ENCODE assay signal across 16 cellular contexts in the genomic region with DNA sequence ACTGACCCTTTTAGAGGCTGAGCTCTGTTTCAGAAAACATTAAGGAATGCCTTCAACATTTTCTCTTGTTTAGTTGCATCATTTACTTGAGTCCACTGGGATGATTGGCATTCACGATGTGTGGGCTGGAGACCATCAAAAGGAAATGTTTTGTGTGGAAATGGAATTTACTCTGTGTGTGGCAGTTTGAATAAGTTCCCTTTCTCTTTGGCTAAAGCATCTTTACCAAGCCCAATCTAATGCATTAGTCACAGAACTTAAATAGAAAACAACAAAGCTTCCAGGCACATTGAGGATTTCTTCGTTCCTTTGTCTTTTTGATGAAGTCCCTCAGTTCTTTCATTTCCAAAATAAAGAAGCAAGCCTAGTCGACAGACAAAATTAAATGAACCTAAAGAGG.
DNase-seq lines count a peak whose midpoint lies in the region; ATAC-seq and TF ChIP-seq lines count a peak whose summit lies in the region.
"Had no signal": no experiment of that assay in that cellular context is flagged by ENCODE, and none has a peak within 500 bp of the region (broad histone marks: within the 10 kb centered on the region; RNA-seq: fewer than 3 reads in every experiment).

No MANE protein-coding gene starts in this region.

- H3K79me2 ChIP-seq in SK-N-SH (ENCODE audit: insufficient read depth): no peaks in the 10 kb centered on the region
- H3K79me2 ChIP-seq: hepatocyte had no signal

- H3K4me3 ChIP-seq in SK-N-SH (ENCODE audit: low read depth in 2 of 2, low read length in 1 of 2): no peak overlapping the region
- H3K4me3 ChIP-seq in iPS-18a (ENCODE audit: low read length): peak overlapping the region; percentile 34
- peak overlapping the region; percentile 19 for H3K4me3 ChIP-seq in thoracic aorta
- H3K4me3 ChIP-seq: hepatocyte, transverse colon had no signal

- peaks cover 0 to 10% of the 10 kb centered on the region in 2 experiments; a peak in 1 of 4 replicates for H3K4me1 ChIP-seq in SK-N-SH (ENCODE audit: control insufficient read depth in 1 of 2, insufficient read depth in 2 of 2, low read depth in 1 of 2, low read length in 1 of 2)
- H3K4me1 ChIP-seq in iPS-18a (ENCODE audit: control insufficient read depth, low read depth, low read length): peaks cover 24% of the 10 kb centered on the region
- peaks cover 7 to 29% of the 10 kb centered on the region in 2 donors for H3K4me1 ChIP-seq in thoracic aorta (ENCODE audit: control insufficient read depth in 1 of 2, low read depth in 2 of 2)

- no peak overlapping the region for H3K4me3 Mint-ChIP-seq in chondrocyte (ENCODE audit: unreplicated experiment)
- H3K4me3 Mint-ChIP-seq: activated CD4-positive, alpha-beta memory T cell treated with anti-CD3 and anti-CD28 coated beads, Interleukin-2, amount 10 ng/mL, durations not matched to agents 7 days and 5 days; naive B cell had no signal

- no peak for TF ChIP-seq RAD21 in SK-N-SH (IDR thresholded peaks at IDR 0.05; ENCODE audit: low read length)

- H3F3A ChIP-seq in SK-N-SH (replicated peaks; ENCODE audit: insufficient read depth): peaks cover 5% of the 10 kb centered on the region

- H3K4me1 Mint-ChIP-seq in chondrocyte (ENCODE audit: low read depth): peaks cover 40% of the 10 kb centered on the region
- H3K4me1 Mint-ChIP-seq: activated CD4-positive, alpha-beta memory T cell treated with anti-CD3 and anti-CD28 coated beads, Interleukin-2, amount 10 ng/mL, durations not matched to agents 7 days and 5 days; naive B cell had no signal

- 77% methylated on average over 3 of the region's 3 CpGs for WGBS in SK-N-SH (ENCODE audit: low lambda C conversion rate)

- H3K36me3 ChIP-seq in SK-N-SH (replicated peaks in 1 of 2; ENCODE audit: control insufficient read depth in 1 of 2, insufficient read depth in 2 of 2, low read length in 1 of 2) (peaks cover 0 to 12% of the 10 kb centered on the region in 2 experiments), iPS-18a (ENCODE audit: control insufficient read depth, low read depth, low read length) (peaks cover 3% of the 10 kb centered on the region), thoracic aorta (no peaks in the 10 kb centered on the region)
- H3K36me3 ChIP-seq: transverse colon had no signal

- no peaks in the 10 kb centered on the region for H3K27me3 ChIP-seq in SK-N-SH (ENCODE audit: insufficient read depth)
- no peaks in the 10 kb centered on the region for H3K27me3 ChIP-seq in iPS-18a (ENCODE audit: control insufficient read depth, insufficient read depth, low read length)
- H3K27me3 ChIP-seq in thoracic aorta (replicated peaks; ENCODE audit: insufficient read depth): no peaks in the 10 kb centered on the region
- H3K27me3 ChIP-seq: hepatocyte, transverse colon had no signal

- CTCF ChIA-PET in SK-N-SH (lab: Yijun Ruan, JAX): no interaction called here

- no peak for TF ChIP-seq CTCF in SK-N-SH (IDR thresholded peaks at IDR 0.05)
- no peak for TF ChIP-seq CTCF in chondrocyte (IDR thresholded peaks at IDR 0.05)
- TF ChIP-seq CTCF in thoracic aorta (IDR thresholded peaks at IDR 0.05): no peak

- H3K9ac ChIP-seq in SK-N-SH (no peak overlapping the region), iPS-18a (ENCODE audit: low read length) (no peak overlapping the region)

- H2AFZ ChIP-seq in SK-N-SH (ENCODE audit: low read depth): no peak overlapping the region
- H2AFZ ChIP-seq: hepatocyte had no signal

- no peak overlapping the region for H3K27ac ChIP-seq in SK-N-SH (ENCODE audit: low read depth in 2 of 2, low read length in 1 of 2)
- peak overlapping the region; percentile 82 for H3K27ac ChIP-seq in iPS-18a (ENCODE audit: low read length)
- H3K27ac ChIP-seq in thoracic aorta: peak overlapping the region; percentile 51 to 57
- H3K27ac ChIP-seq: 22Rv1, hepatocyte, transverse colon had no signal

- H3K4me2 ChIP-seq in SK-N-SH: no peak overlapping the region
- H3K4me2 ChIP-seq: hepatocyte had no signal

- H3K27ac Mint-ChIP-seq in chondrocyte (ENCODE audit: unreplicated experiment): peak overlapping the region; percentile 82
- H3K27ac Mint-ChIP-seq: activated CD4-positive, alpha-beta memory T cell treated with anti-CD3 and anti-CD28 coated beads, Interleukin-2, amount 10 ng/mL, durations not matched to agents 7 days and 5 days; naive B cell had no signal

- H3K27me3 Mint-ChIP-seq in chondrocyte (ENCODE audit: low read depth): no peaks in the 10 kb centered on the region

- no peaks in the 10 kb centered on the region for H4K20me1 ChIP-seq in SK-N-SH (ENCODE audit: insufficient read depth)

- H3K9me3 ChIP-seq in SK-N-SH: no peaks in the 10 kb centered on the region
- peaks cover 10% of the 10 kb centered on the region for H3K9me3 ChIP-seq in iPS-18a (ENCODE audit: control insufficient read depth, low read depth, low read length)
- no peaks in the 10 kb centered on the region for H3K9me3 ChIP-seq in thoracic aorta

- peaks cover 10% of the 10 kb centered on the region for H3K9me3 Mint-ChIP-seq in chondrocyte (ENCODE audit: low read depth)
- H3K9me3 Mint-ChIP-seq: activated CD4-positive, alpha-beta memory T cell treated with anti-CD3 and anti-CD28 coated beads, Interleukin-2, amount 10 ng/mL, durations not matched to agents 7 days and 5 days had no signal

- no peak for TF ChIP-seq EP300 in SK-N-SH (IDR thresholded peaks at IDR 0.05; ENCODE audit: borderline replicate concordance in 1 of 2, low read depth in 1 of 2, low read length in 1 of 2)

- H3K9me2 ChIP-seq in SK-N-SH: no peaks in the 10 kb centered on the region

- H3K36me3 Mint-ChIP-seq in chondrocyte (ENCODE audit: low read depth): peaks cover 3% of the 10 kb centered on the region
- H3K36me3 Mint-ChIP-seq: naive B cell had no signal

- POLR2A ChIA-PET in SK-N-SH (lab: Yijun Ruan, JAX): no interaction called here

- DNase-seq in SK-N-SH (no peak), chondrocyte (ENCODE audit: low spot score) (no peak), thoracic aorta (ENCODE audit: low spot score) (no peak), NAMALWA (ENCODE audit: low spot score) (no peak), SIG-M5 (lab: John Stamatoyannopoulos, UW) (no peak)
- DNase-seq in NK-92 treated with Interleukin-12 subunit alpha and Interleukin-12 subunit beta, amount 100 ng/mL, for 24 hours (lab: John Stamatoyannopoulos, UW): no peak
- DNase-seq: activated CD4-positive, alpha-beta memory T cell treated with anti-CD3 and anti-CD28 coated beads, Interleukin-2, amount 10 ng/mL, durations not matched to agents 7 days and 5 days; DND-41; naive B cell; NCI-H2171 treated with DMSO at 0.1 percent for 48 hours; T-helper 2 cell; transverse colon had no signal

- ATAC-seq in SK-N-SH treated with all-trans-retinoic acid at 6 μM for 48 hours (no peak; the same call in 2 of the 3 replicates), thoracic aorta (ENCODE audit: insufficient number of reproducible peaks, low FRiP score, low read depth) (no peak)

TF ChIP-seq in SK-N-SH, 30 proteins besides CTCF, POLR2A, EP300 and RAD21:
- TF ChIP-seq, protein P1, sequence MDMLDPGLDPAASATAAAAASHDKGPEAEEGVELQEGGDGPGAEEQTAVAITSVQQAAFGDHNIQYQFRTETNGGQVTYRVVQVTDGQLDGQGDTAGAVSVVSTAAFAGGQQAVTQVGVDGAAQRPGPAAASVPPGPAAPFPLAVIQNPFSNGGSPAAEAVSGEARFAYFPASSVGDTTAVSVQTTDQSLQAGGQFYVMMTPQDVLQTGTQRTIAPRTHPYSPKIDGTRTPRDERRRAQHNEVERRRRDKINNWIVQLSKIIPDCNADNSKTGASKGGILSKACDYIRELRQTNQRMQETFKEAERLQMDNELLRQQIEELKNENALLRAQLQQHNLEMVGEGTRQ (IDR thresholded peaks at IDR 0.05; ENCODE audit: borderline replicate concordance, low read depth, low read length): no peak
- no peak for TF ChIP-seq ELF1 (IDR thresholded peaks at IDR 0.05)
- TF ChIP-seq, protein P2, sequence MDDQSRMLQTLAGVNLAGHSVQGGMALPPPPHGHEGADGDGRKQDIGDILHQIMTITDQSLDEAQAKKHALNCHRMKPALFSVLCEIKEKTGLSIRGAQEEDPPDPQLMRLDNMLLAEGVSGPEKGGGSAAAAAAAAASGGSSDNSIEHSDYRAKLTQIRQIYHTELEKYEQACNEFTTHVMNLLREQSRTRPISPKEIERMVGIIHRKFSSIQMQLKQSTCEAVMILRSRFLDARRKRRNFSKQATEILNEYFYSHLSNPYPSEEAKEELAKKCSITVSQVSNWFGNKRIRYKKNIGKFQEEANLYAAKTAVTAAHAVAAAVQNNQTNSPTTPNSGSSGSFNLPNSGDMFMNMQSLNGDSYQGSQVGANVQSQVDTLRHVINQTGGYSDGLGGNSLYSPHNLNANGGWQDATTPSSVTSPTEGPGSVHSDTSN (IDR thresholded peaks at IDR 0.05): 0 out of 2 replicates have a peak, but pooled peaks have one; percentile 10

TF ChIP-seq in SK-N-SH treated with all-trans-retinoic acid at 6 μM for 48 hours, 23 proteins besides CTCF, POLR2A, EP300 and RAD21:
- TF ChIP-seq ZNF565 (CRISPR knock-in tag; conservative IDR thresholded peaks at IDR 0.05; ENCODE audit: low read depth): no peak
- TF ChIP-seq, protein P3, sequence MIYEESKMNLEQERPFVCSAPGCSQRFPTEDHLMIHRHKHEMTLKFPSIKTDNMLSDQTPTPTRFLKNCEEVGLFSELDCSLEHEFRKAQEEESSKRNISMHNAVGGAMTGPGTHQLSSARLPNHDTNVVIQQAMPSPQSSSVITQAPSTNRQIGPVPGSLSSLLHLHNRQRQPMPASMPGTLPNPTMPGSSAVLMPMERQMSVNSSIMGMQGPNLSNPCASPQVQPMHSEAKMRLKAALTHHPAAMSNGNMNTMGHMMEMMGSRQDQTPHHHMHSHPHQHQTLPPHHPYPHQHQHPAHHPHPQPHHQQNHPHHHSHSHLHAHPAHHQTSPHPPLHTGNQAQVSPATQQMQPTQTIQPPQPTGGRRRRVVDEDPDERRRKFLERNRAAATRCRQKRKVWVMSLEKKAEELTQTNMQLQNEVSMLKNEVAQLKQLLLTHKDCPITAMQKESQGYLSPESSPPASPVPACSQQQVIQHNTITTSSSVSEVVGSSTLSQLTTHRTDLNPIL (CRISPR knock-in tag; IDR thresholded peaks at IDR 0.05; ENCODE audit: low read depth): no peak
- TF ChIP-seq ZFP30 (CRISPR knock-in tag; IDR thresholded peaks at IDR 0.05): no peak
- TF ChIP-seq, protein P4, sequence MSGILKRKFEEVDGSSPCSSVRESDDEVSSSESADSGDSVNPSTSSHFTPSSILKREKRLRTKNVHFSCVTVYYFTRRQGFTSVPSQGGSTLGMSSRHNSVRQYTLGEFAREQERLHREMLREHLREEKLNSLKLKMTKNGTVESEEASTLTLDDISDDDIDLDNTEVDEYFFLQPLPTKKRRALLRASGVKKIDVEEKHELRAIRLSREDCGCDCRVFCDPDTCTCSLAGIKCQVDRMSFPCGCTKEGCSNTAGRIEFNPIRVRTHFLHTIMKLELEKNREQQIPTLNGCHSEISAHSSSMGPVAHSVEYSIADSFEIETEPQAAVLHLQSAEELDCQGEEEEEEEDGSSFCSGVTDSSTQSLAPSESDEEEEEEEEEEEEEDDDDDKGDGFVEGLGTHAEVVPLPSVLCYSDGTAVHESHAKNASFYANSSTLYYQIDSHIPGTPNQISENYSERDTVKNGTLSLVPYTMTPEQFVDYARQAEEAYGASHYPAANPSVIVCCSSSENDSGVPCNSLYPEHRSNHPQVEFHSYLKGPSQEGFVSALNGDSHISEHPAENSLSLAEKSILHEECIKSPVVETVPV (CRISPR knock-in tag; IDR thresholded peaks at IDR 0.05): no peak

Comparison
In these comparisons a context has a peak if more than half of its experiments do, and no peak if none do; other contexts are left out.
1. H3K27ac ChIP-seq: peak in iPS-18a (single experiment) and thoracic aorta (2 of 2); none in SK-N-SH (0 of 2).
2. H3K4me3 ChIP-seq: peak in iPS-18a (single experiment) and thoracic aorta (single experiment); none in SK-N-SH (0 of 2).